8 cellular contexts compared by ENCODE assay signal in the genomic region with DNA sequence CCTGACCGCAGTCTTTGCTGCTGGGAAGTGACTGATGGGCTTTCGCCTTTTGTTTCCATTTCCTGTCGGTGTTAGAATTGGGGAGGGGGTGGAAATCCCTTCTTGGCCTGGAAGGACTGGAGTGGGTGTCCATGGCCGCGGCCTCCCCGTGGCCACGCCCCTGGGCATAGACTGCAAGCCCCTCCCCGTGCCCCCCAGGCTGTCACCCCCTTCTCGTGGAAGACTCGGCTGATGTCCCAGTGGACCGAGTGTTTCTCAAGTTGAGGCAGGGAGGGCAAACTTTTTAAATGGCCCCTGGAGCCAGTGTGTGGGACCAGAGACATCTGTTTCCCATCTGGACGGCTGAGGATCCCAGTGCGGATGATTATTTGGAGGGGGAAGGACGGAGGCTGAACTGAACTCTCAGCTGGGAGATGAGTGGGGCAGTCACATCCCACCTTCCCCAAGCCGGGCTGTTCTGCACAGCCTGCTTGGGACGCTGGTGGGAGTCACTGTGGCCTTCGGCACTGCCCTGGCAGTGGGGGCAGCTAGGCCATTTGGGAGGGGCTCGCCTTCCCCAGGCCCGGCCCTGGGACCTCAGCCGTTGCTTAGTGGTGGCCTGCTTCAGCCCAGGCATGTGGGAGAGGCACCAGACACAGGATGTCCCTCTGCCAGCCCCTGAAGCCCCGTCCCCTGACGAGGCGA.
DNase-seq lines count a peak whose midpoint lies in the region; ATAC-seq and TF ChIP-seq lines count a peak whose summit lies in the region.

No MANE protein-coding gene starts in this region.

- peak overlapping the region; percentile 94 for H3K4me3 ChIP-seq in SU-DHL-6 (ENCODE audit: insufficient read depth, low read length, poor library complexity, severe bottlenecking)
- peak overlapping the region; percentile 93 for H3K4me3 ChIP-seq in fibroblast of pulmonary artery (replicated peaks; ENCODE audit: low read depth, low read length)
- H3K4me3 ChIP-seq in parathyroid adenoma (ENCODE audit: low read depth, low read length): peak overlapping the region; percentile 75

- peaks cover 29% of the 10 kb centered on the region for H3F3A ChIP-seq in SU-DHL-6 (ENCODE audit: insufficient read depth)

- peak overlapping the region; percentile 97 for H3K9ac ChIP-seq in SU-DHL-6 (ENCODE audit: low read length)
- H3K9ac ChIP-seq in parathyroid adenoma: peak overlapping the region; percentile 87

- DNase-seq in GM04503 (ENCODE audit: low read depth): peak; percentile 59
- peak; percentile 49 for DNase-seq in fibroblast of pulmonary artery (ENCODE audit: low read depth)
- no peak for DNase-seq in GM13976 (ENCODE audit: low spot score)
- no peak for DNase-seq in Kasumi-1 (lab: John Stamatoyannopoulos, UW)
- DNase-seq in NCI-H510A (lab: John Stamatoyannopoulos, UW): no peak

- H3K27me3 ChIP-seq in SU-DHL-6 (ENCODE audit: low read length): no peaks in the 10 kb centered on the region
- no peaks in the 10 kb centered on the region for H3K27me3 ChIP-seq in parathyroid adenoma (ENCODE audit: control insufficient read depth, insufficient read depth, low read length)

- no peak for TF ChIP-seq CTCF in SU-DHL-6 (IDR thresholded peaks at IDR 0.05; ENCODE audit: insufficient read depth, low read length, poor library complexity, severe bottlenecking)
- TF ChIP-seq CTCF in fibroblast of pulmonary artery (IDR thresholded peaks at IDR 0.05; ENCODE audit: low read length, missing control alignments): no peak
- no peak for TF ChIP-seq CTCF in parathyroid adenoma (IDR thresholded peaks at IDR 0.05)
- TF ChIP-seq CTCF in GM13976 (IDR thresholded peaks at IDR 0.05; ENCODE audit: borderline replicate concordance, control extremely low read depth, extremely low read depth, insufficient read depth, missing control alignments): no peak

- no peaks in the 10 kb centered on the region for H3K4me1 ChIP-seq in parathyroid adenoma

- no peaks in the 10 kb centered on the region for H3K36me3 ChIP-seq in SU-DHL-6 (ENCODE audit: low read length)
- H3K36me3 ChIP-seq in parathyroid adenoma (ENCODE audit: control insufficient read depth, insufficient read depth, low read length): no peaks in the 10 kb centered on the region

- peak overlapping the region; percentile 77 for H3K4me2 ChIP-seq in SU-DHL-6 (ENCODE audit: low read depth, low read length, poor library complexity, severe bottlenecking)
- peak overlapping the region; percentile 69 for H3K4me2 ChIP-seq in parathyroid adenoma (ENCODE audit: low read length)

- peaks cover 62% of the 10 kb centered on the region for H3K79me2 ChIP-seq in SU-DHL-6 (ENCODE audit: insufficient read depth, low read length)
- H3K79me2 ChIP-seq in parathyroid adenoma: peaks cover 11% of the 10 kb centered on the region

- no peaks in the 10 kb centered on the region for H3K9me2 ChIP-seq in SU-DHL-6 (replicated peaks; ENCODE audit: insufficient read depth, low read length)

- ATAC-seq in HG03108 (IDR thresholded peaks at IDR 0.05; ENCODE audit: unreplicated experiment): no peak

- peak overlapping the region; percentile 71 for H3K27ac ChIP-seq in SU-DHL-6 (ENCODE audit: low read depth, low read length)
- peak overlapping the region; percentile 87 for H3K27ac ChIP-seq in parathyroid adenoma

- H2AFZ ChIP-seq in SU-DHL-6 (ENCODE audit: low read depth, low read length, severe bottlenecking): no peak overlapping the region
- H2AFZ ChIP-seq in parathyroid adenoma: no peak overlapping the region

- peaks cover 21% of the 10 kb centered on the region for H4K20me1 ChIP-seq in SU-DHL-6 (ENCODE audit: low read depth, low read length)

- H3K9me3 ChIP-seq in SU-DHL-6 (ENCODE audit: insufficient read depth, low read length) (no peaks in the 10 kb centered on the region), parathyroid adenoma (ENCODE audit: control insufficient read depth, low read length) (no peaks in the 10 kb centered on the region)

- in situ Hi-C loops in GM13976 (cut with MboI; ENCODE audit: low sequenced_read_pairs, unreplicated experiment): no loop called here

Comparison
In these comparisons a context has a peak if more than half of its experiments do, and no peak if none do; other contexts are left out.
1. DNase-seq: peak in GM04503 (single experiment) and fibroblast of pulmonary artery (single experiment); none in GM13976 (single experiment), Kasumi-1 (0 of 2) and NCI-H510A (single experiment).
2. Peak in every context shown above with its lines, with median percentiles within 50 percentile points of each other: H3K4me3 ChIP-seq.